Comparison of ENCODE assay signal across 15 cellular contexts in the genomic region with DNA sequence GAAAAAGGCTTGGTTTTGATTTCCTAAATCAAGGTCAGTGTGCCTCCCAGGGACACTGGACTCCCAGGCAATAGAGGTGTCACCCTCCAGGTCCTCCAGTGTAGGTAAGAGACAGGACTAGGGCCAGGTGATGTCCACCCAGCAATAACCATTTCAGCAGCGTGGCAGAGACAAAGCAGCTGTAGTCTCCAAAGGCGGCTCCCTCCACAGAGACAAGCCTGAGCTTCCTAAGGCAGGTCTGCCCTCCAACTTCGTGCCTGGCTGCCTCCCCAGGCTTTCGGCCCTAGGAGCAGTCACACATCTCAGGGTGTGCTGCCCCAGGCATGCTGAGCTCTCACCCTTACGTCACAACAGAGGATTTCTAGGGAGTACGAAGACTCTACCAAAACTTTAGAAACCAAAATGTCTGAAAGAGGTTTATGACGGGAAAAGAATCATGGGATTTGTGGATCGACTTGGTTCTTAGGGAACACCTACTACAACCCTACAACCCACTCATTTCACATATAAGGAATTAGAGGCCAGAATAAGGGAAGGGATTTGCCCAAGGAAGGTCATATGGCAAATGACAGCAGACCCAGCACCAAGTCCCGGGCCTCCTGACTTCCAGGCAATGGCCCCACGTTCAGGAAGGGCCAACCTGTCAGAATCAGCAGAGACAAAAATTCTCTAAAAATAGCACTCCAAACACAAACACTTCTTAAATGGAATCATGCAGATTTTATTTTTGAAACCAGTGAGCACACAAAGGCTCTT.
DNase-seq lines count a peak whose midpoint lies in the region; ATAC-seq and TF ChIP-seq lines count a peak whose summit lies in the region.
"Had no signal": no experiment of that assay in that cellular context is flagged by ENCODE, and none has a peak within 500 bp of the region (broad histone marks: within the 10 kb centered on the region; RNA-seq: fewer than 3 reads in every experiment).

No MANE protein-coding gene starts in this region.

- ATAC-seq in HG03571 (IDR thresholded peaks at IDR 0.05; ENCODE audit: unreplicated experiment) (peak; percentile 12), sciatic nerve (peak; percentile 38), HG03045 (IDR thresholded peaks at IDR 0.05; ENCODE audit: unreplicated experiment) (no peak)

- TF ChIP-seq CTCF in dorsolateral prefrontal cortex (IDR thresholded peaks at IDR 0.05 in 54 of 56, conservative IDR thresholded peaks at IDR 0.05 in 2 of 56; ENCODE audit: low read depth in 1 of 56, partially characterized antibody in 56 of 56) (no peak), right atrium auricular region (IDR thresholded peaks at IDR 0.05) (no peak)

- H3K4me3 ChIP-seq in dorsolateral prefrontal cortex (peak overlapping the region in 1 of 59 donors; percentile 18), right atrium auricular region (no peak overlapping the region)
- H3K4me3 ChIP-seq: adrenal gland had no signal

- no peak for DNase-seq in dorsolateral prefrontal cortex
- DNase-seq in right atrium auricular region (ENCODE audit: low spot score), result no peak
- no peak for DNase-seq in sciatic nerve (ENCODE audit: low spot score)
- no peak for DNase-seq in NK-92 (lab: John Stamatoyannopoulos, UW; ENCODE audit: unreplicated experiment)
- DNase-seq in T1000 (lab: John Stamatoyannopoulos, UW), result no peak
- no peak for DNase-seq in iPS-NIHi11 (ENCODE audit: low spot score)
- DNase-seq: activated CD8-positive, alpha-beta memory T cell treated with anti-CD3 and anti-CD28 coated beads, Interleukin-2, amount 50 U/mL, for 4 hours; activated gamma-delta T cell; NCI-H187 treated with DMSO at 0.1 percent for 48 hours; stimulated activated CD4-positive, alpha-beta T cell treated with anti-CD3 and anti-CD28 coated beads, Interleukin-12 subunit alpha, Interleukin-12 subunit beta, amount 100 ng/mL, for 4 hours; stimulated activated CD8-positive, alpha-beta memory T cell treated with anti-CD3 and anti-CD28 coated beads, Interleukin-4, amount 100 ng/mL, for 48 hours had no signal

- H3K4me1 ChIP-seq in right atrium auricular region, result peaks cover 0 to 26% of the 10 kb centered on the region in 2 donors

- H3K27ac ChIP-seq in dorsolateral prefrontal cortex (peak overlapping the region in 49 of 59 donors; percentile 0 to 90 (median 56)), right atrium auricular region (peak overlapping the region; percentile 71 to 80)
- H3K27ac ChIP-seq: HL-60 had no signal

- H3K27me3 ChIP-seq in dorsolateral prefrontal cortex (no peaks in the 10 kb centered on the region), right atrium auricular region (no peaks in the 10 kb centered on the region)
- H3K27me3 ChIP-seq: adrenal gland had no signal

- intact Hi-C loops in dorsolateral prefrontal cortex (cut with DNase I), result no loop called here
- intact Hi-C loops in sciatic nerve (cut with DNase I), result no loop called here

- no peaks in the 10 kb centered on the region for H3K36me3 ChIP-seq in right atrium auricular region
- H3K36me3 ChIP-seq: adrenal gland had no signal

- H3K9me3 ChIP-seq in right atrium auricular region, result no peaks in the 10 kb centered on the region
- H3K9me3 ChIP-seq: adrenal gland had no signal
